Comparison of ENCODE assay signal across 26 cellular contexts in the genomic region with DNA sequence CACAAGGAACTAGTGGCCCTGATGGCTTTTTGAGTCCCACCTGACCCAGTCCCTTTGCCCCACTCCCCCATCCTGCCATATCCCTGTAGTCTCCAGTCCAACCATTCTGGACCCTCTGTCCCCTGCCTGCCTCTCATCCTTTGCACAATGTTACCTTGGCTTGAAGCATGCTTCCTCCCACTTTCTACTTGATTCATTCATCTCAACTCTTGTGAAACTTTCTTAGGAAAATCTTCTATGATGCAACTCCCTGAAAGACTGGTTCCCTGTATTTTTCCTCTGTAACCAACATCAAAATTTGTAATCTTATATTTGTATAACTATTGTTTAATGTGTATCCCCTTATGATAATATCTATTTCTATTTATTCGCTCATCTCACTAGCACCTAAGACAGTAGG.
"Had no signal": no experiment of that assay in that cellular context is flagged by ENCODE, and none has a peak within 500 bp of the region (broad histone marks: within the 10 kb centered on the region; RNA-seq: fewer than 3 reads in every experiment).

No MANE protein-coding gene starts in this region.

- ATAC-seq: activated naive CD4-positive, alpha-beta T cell treated with anti-CD3 and anti-CD28 coated beads, Interleukin-2, amount 50 U/mL, for 72 hours; activated T-cell treated with anti-CD3 and anti-CD28 coated beads, Interleukin-2, amount 50 U/mL, for 72 hours; body of pancreas; stimulated activated memory B cell treated with anti-CD40 and anti-IgM and Interleukin-4, amounts not matched to agents 10 μg/mL and 1 μg/mL and 100 μg/mL, for 72 hours; stimulated activated naive CD8-positive, alpha-beta T cell treated with anti-CD3 and anti-CD28 coated beads, Interleukin-15, amount 100 ng/mL, for 72 hours had no signal

- DNase-seq: activated CD4-positive, alpha-beta T cell treated with anti-CD3 and anti-CD28 coated beads for 4 hours; activated CD4-positive, alpha-beta T cell treated with anti-CD3 and anti-CD28 coated beads, Interleukin-2, amount 50 U/mL, for 4 hours; activated naive CD4-positive, alpha-beta T cell; activated T-cell treated with anti-CD3 and anti-CD28 coated beads for 4 hours; activated T-cell treated with anti-CD3 and anti-CD28 coated beads, Interleukin-2, amount 50 U/mL, for 72 hours; aorta; body of pancreas; caudate nucleus; endodermal cell; hippocampal formation; left cardiac atrium; mammary epithelial cell; sigmoid colon; stimulated activated CD4-positive, alpha-beta T cell treated with anti-CD3 and anti-CD28 coated beads, Interleukin-1b, Interleukin-23, amount 100 ng/mL, for 48 hours; stimulated activated CD4-positive, alpha-beta T cell treated with anti-CD3 and anti-CD28 coated beads, Interleukin-4, amount 100 ng/mL, for 4 hours; stimulated activated CD8-positive, alpha-beta memory T cell treated with anti-CD3 and anti-CD28 coated beads, Interleukin-4, amount 100 ng/mL, for 48 hours; stimulated activated naive CD8-positive, alpha-beta T cell treated with anti-CD3 and anti-CD28 coated beads, Interleukin-15, amount 100 ng/mL, for 72 hours; substantia nigra; upper lobe of left lung had no signal

- H3K36me3 ChIP-seq: esophagus muscularis mucosa, sigmoid colon, upper lobe of left lung, vagina had no signal

- H3K4me2 ChIP-seq: smooth muscle cell had no signal

- H3K36me3 Mint-ChIP-seq: activated naive CD4-positive, alpha-beta T cell treated with anti-CD3 and anti-CD28 coated beads, Interleukin-2, amount 50 U/mL, for 72 hours; stimulated activated memory B cell treated with anti-CD40 and anti-IgM and Interleukin-4, amounts not matched to agents 10 μg/mL and 1 μg/mL and 100 μg/mL, for 72 hours had no signal

- H3K9me3 ChIP-seq: body of pancreas, esophagus muscularis mucosa, sigmoid colon, upper lobe of left lung, vagina had no signal

- H3K4me1 Mint-ChIP-seq: nephron; stimulated activated memory B cell treated with anti-CD40 and anti-IgM and Interleukin-4, amounts not matched to agents 10 μg/mL and 1 μg/mL and 100 μg/mL, for 72 hours; stimulated activated naive CD8-positive, alpha-beta T cell treated with anti-CD3 and anti-CD28 coated beads, Interleukin-15, amount 100 ng/mL, for 72 hours had no signal

- H3K27me3 Mint-ChIP-seq: dendritic cell treated with granulocyte-macrophage colony-stimulating factor and Interleukin-4, amounts not matched to agents 40 ng/mL and 50 ng/mL, for 4 days; stimulated activated memory B cell treated with anti-CD40 and anti-IgM and Interleukin-4, amounts not matched to agents 10 μg/mL and 1 μg/mL and 100 μg/mL, for 72 hours; stimulated activated naive CD8-positive, alpha-beta T cell treated with anti-CD3 and anti-CD28 coated beads, Interleukin-15, amount 100 ng/mL, for 72 hours had no signal

- H3K4me3 ChIP-seq: body of pancreas, esophagus muscularis mucosa, sigmoid colon, smooth muscle cell, upper lobe of left lung, vagina had no signal

- H3K27me3 ChIP-seq: body of pancreas, esophagus muscularis mucosa, sigmoid colon, upper lobe of left lung, vagina had no signal

- H3K9me3 Mint-ChIP-seq: endodermal cell, nephron had no signal

- H3K4me3 Mint-ChIP-seq: activated T-cell treated with anti-CD3 and anti-CD28 coated beads, Interleukin-2, amount 50 U/mL, for 72 hours; dendritic cell treated with granulocyte-macrophage colony-stimulating factor and Interleukin-4, amounts not matched to agents 40 ng/mL and 50 ng/mL, for 4 days; endodermal cell; nephron; stimulated activated memory B cell treated with anti-CD40 and anti-IgM and Interleukin-4, amounts not matched to agents 10 μg/mL and 1 μg/mL and 100 μg/mL, for 72 hours; stimulated activated naive CD8-positive, alpha-beta T cell treated with anti-CD3 and anti-CD28 coated beads, Interleukin-15, amount 100 ng/mL, for 72 hours had no signal

- H3K27ac ChIP-seq: body of pancreas, esophagus muscularis mucosa, sigmoid colon, upper lobe of left lung, vagina had no signal

- H3K4me1 ChIP-seq: sigmoid colon, upper lobe of left lung, vagina had no signal

- H3K27ac Mint-ChIP-seq: activated naive CD4-positive, alpha-beta T cell treated with anti-CD3 and anti-CD28 coated beads, Interleukin-2, amount 50 U/mL, for 72 hours; activated T-cell treated with anti-CD3 and anti-CD28 coated beads, Interleukin-2, amount 50 U/mL, for 72 hours; dendritic cell treated with granulocyte-macrophage colony-stimulating factor and Interleukin-4, amounts not matched to agents 40 ng/mL and 50 ng/mL, for 4 days; endodermal cell; nephron; stimulated activated memory B cell treated with anti-CD40 and anti-IgM and Interleukin-4, amounts not matched to agents 10 μg/mL and 1 μg/mL and 100 μg/mL, for 72 hours had no signal
